ENCODE assay signal across 18 cellular contexts in genomic region chr14:72741836-72742681, GRCh38.
DNase-seq lines count a peak whose midpoint lies in the region; ATAC-seq and TF ChIP-seq lines count a peak whose summit lies in the region.
"Had no signal": no experiment of that assay in that cellular context is flagged by ENCODE, and none has a peak within 500 bp of the region (broad histone marks: within the 10 kb centered on the region; RNA-seq: fewer than 3 reads in every experiment).

No MANE protein-coding gene starts in this region.

- no peak overlapping the region for H3K9ac ChIP-seq in colonic mucosa (ENCODE audit: low read depth in 2 of 2, low read length in 2 of 2)

- peak overlapping the region; percentile 28 for H3K4me3 Mint-ChIP-seq in mesothelial cell of epicardium
- H3K4me3 Mint-ChIP-seq in stimulated activated naive B cell treated with anti-CD40 and anti-IgM and Interleukin-4, amounts not matched to agents 10 μg/mL and 1 μg/mL and 100 μg/mL, for 72 hours, result no peak overlapping the region
- H3K4me3 Mint-ChIP-seq: CD8-positive, alpha-beta T cell had no signal

- H3K27me3 ChIP-seq in colonic mucosa, result no peaks in the 10 kb centered on the region

- no peak for TF ChIP-seq CTCF in colonic mucosa (IDR thresholded peaks at IDR 0.05)
- no peak for TF ChIP-seq CTCF in mesothelial cell of epicardium (IDR thresholded peaks at IDR 0.05; ENCODE audit: unreplicated experiment)

- H3K27ac ChIP-seq in colonic mucosa, result no peak overlapping the region
- H3K27ac ChIP-seq: esophagus squamous epithelium had no signal

- no peaks in the 10 kb centered on the region for H3K9me3 Mint-ChIP-seq in mesothelial cell of epicardium
- no peaks in the 10 kb centered on the region for H3K9me3 Mint-ChIP-seq in stimulated activated naive B cell treated with anti-CD40 and anti-IgM and Interleukin-4, amounts not matched to agents 10 μg/mL and 1 μg/mL and 100 μg/mL, for 72 hours
- H3K9me3 Mint-ChIP-seq: CD8-positive, alpha-beta T cell had no signal

- no peaks in the 10 kb centered on the region for H3K4me1 ChIP-seq in colonic mucosa
- H3K4me1 ChIP-seq: esophagus squamous epithelium had no signal

- peaks cover 55% of the 10 kb centered on the region for H3K4me1 Mint-ChIP-seq in mesothelial cell of epicardium
- H3K4me1 Mint-ChIP-seq in stimulated activated naive B cell treated with anti-CD40 and anti-IgM and Interleukin-4, amounts not matched to agents 10 μg/mL and 1 μg/mL and 100 μg/mL, for 72 hours, result peaks cover 0 to 2% of the 10 kb centered on the region in 2 donors

- H3K9me3 ChIP-seq in colonic mucosa, result no peaks in the 10 kb centered on the region
- H3K9me3 ChIP-seq: esophagus squamous epithelium had no signal

- DNase-seq in left cardiac atrium (no peak), Right ventricle myocardium superior (no peak), colonic mucosa (peak; percentile 12), mesothelial cell of epicardium (ENCODE audit: low spot score in 2 of 2, unreplicated experiment in 2 of 2) (peak in 1 of 2 experiments; percentile 40), DMS53 (lab: John Stamatoyannopoulos, UW) (no peak)
- no peak for DNase-seq in stimulated activated naive B cell treated with anti-CD40 and anti-IgM and Interleukin-4, amounts not matched to agents 10 μg/mL and 1 μg/mL and 100 μg/mL, for 72 hours
- DNase-seq: ACHN; activated T-cell treated with anti-CD3 and anti-CD28 coated beads, Interleukin-2, amount 50 U/mL, for 1 hour; esophagus squamous epithelium; Karpas-422; NCI-H1436 treated with DMSO at 0.1 percent for 48 hours; NCI-H526 had no signal

- no peaks in the 10 kb centered on the region for H3K36me3 ChIP-seq in colonic mucosa
- H3K36me3 ChIP-seq: esophagus squamous epithelium had no signal

- no peak overlapping the region for H3K4me3 ChIP-seq in colonic mucosa
- H3K4me3 ChIP-seq: esophagus squamous epithelium had no signal

- H3K36me3 Mint-ChIP-seq in mesothelial cell of epicardium, result no peaks in the 10 kb centered on the region
- H3K36me3 Mint-ChIP-seq in stimulated activated naive B cell treated with anti-CD40 and anti-IgM and Interleukin-4, amounts not matched to agents 10 μg/mL and 1 μg/mL and 100 μg/mL, for 72 hours, result peaks cover 9 to 13% of the 10 kb centered on the region in 2 donors
- H3K36me3 Mint-ChIP-seq: CD8-positive, alpha-beta T cell had no signal

- intact Hi-C loops in left cardiac atrium (cut with DNase I) (no loop called here), Right ventricle myocardium superior (cut with DNase I) (no loop called here), colonic mucosa (cut with DNase I) (no loop called here)

- peak; percentile 20 to 42 for ATAC-seq in left cardiac atrium
- ATAC-seq in Right ventricle myocardium superior (ENCODE audit: poor library complexity), result no peak
- no peak for ATAC-seq in GM21390 (IDR thresholded peaks at IDR 0.05; ENCODE audit: unreplicated experiment)
- ATAC-seq in HG02840 (IDR thresholded peaks at IDR 0.05; ENCODE audit: low FRiP score, unreplicated experiment), result no peak
- no peak for ATAC-seq in stimulated activated naive B cell treated with anti-CD40 and anti-IgM and Interleukin-4, amounts not matched to agents 10 μg/mL and 1 μg/mL and 100 μg/mL, for 72 hours (replicated peaks)
- ATAC-seq: activated CD4-positive, CD25-positive, alpha-beta regulatory T cell treated with anti-CD3 and anti-CD28 coated beads, Interleukin-2, amount 50 U/mL, for 24 hours; CD8-positive, alpha-beta T cell; Panc1 had no signal

- H3K27me3 Mint-ChIP-seq in mesothelial cell of epicardium (ENCODE audit: low read depth), result peaks cover 29% of the 10 kb centered on the region
- H3K27me3 Mint-ChIP-seq in stimulated activated naive B cell treated with anti-CD40 and anti-IgM and Interleukin-4, amounts not matched to agents 10 μg/mL and 1 μg/mL and 100 μg/mL, for 72 hours, result no peaks in the 10 kb centered on the region

- peak overlapping the region; percentile 56 for H3K27ac Mint-ChIP-seq in mesothelial cell of epicardium
- H3K27ac Mint-ChIP-seq in stimulated activated naive B cell treated with anti-CD40 and anti-IgM and Interleukin-4, amounts not matched to agents 10 μg/mL and 1 μg/mL and 100 μg/mL, for 72 hours, result no peak overlapping the region
- H3K27ac Mint-ChIP-seq: CD8-positive, alpha-beta T cell; progenitor cell of endocrine pancreas had no signal

Comparison
In these comparisons a context has a peak if more than half of its experiments do, and no peak if none do; other contexts are left out.
1. ATAC-seq: peak in left cardiac atrium (2 of 2); none in Right ventricle myocardium superior (single experiment), GM21390 (single experiment), HG02840 (single experiment) and stimulated activated naive B cell treated with anti-CD40 and anti-IgM and Interleukin-4, amounts not matched to agents 10 μg/mL and 1 μg/mL and 100 μg/mL, for 72 hours (0 of 2).